Comparison of ENCODE assay signal across 21 cellular contexts in genomic region chr3:192731233-192731632, GRCh38. TPM values are rescaled to one million over a fixed set of nuclear protein-coding genes. Genes with fewer than 3 reads are reported as not detected.
"Had no signal": no experiment of that assay in that cellular context is flagged by ENCODE, and none has a peak within 500 bp of the region (broad histone marks: within the 10 kb centered on the region; RNA-seq: fewer than 3 reads in every experiment).

No MANE protein-coding gene starts in this region.

- H3K27ac ChIP-seq: HL-60, RWPE1, SJCRH30 had no signal

- H3K4me1 ChIP-seq: SJCRH30 had no signal

- H3K36me3 ChIP-seq: SJCRH30 had no signal

- H3K4me3 ChIP-seq: SJCRH30 had no signal

- H3K27me3 ChIP-seq: SJCRH30 had no signal

- DNase-seq: KBM-7, MV-4-11, NCI-H1048, NCI-H1105, NCI-H1417, NCI-H1436 treated with DMSO at 0.1 percent for 48 hours, NCI-H1694, NCI-H187 treated with DMSO at 0.1 percent for 48 hours, NCI-H2029 treated with DMSO at 0.1 percent for 48 hours, NCI-H345, NCI-H446 treated with DMSO at 0.1 percent for 48 hours, NCI-H510A treated with DMSO at 0.1 percent for 48 hours, NCI-H526, NCI-H748 treated with DMSO at 0.1 percent for 48 hours, SHP77, T-helper 1 cell had no signal

- H3K9me3 ChIP-seq: SJCRH30 had no signal

RNA-seq across cellular contexts. Expression of gene FGF12, which starts 3.9 kb away (rescaled TPM):
- total RNA-seq: HT-29, LHCN-M2 had no signal
